ENCODE assay signal across 31 cellular contexts in the genomic region with DNA sequence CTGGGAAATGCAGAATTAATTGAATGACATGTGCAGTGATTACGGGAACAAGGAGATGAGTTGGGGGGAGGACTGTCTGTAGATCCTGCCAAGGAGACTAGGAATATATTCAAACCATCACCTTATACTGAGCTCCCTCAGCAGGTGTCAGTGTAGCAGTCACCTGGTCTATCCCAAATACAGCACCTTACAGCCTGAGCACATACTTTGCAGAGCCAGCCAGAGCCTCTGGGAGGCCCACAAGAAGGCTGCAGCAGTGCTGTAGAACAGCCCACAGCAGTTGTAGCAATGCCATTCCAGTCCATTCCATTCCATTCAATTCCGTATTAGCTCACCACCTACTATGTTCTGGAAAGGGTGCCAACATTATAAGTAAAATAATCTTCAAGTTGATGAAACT.
"Had no signal": no experiment of that assay in that cellular context is flagged by ENCODE, and none has a peak within 500 bp of the region (broad histone marks: within the 10 kb centered on the region; RNA-seq: fewer than 3 reads in every experiment).

No MANE protein-coding gene starts in this region.

- ATAC-seq: gastroesophageal sphincter; mucosa of descending colon; stimulated activated memory B cell treated with anti-CD40 and anti-IgM and Interleukin-4, amounts not matched to agents 10 μg/mL and 1 μg/mL and 100 μg/mL, for 72 hours; upper lobe of right lung had no signal

- H3K9me3 Mint-ChIP-seq: activated naive CD4-positive, alpha-beta T cell treated with anti-CD3 and anti-CD28 coated beads for 36 hours; activated naive CD8-positive, alpha-beta T cell treated with anti-CD3 and anti-CD28 coated beads for 36 hours; nephron; stimulated activated memory B cell treated with anti-CD40 and anti-IgM and Interleukin-4, amounts not matched to agents 10 μg/mL and 1 μg/mL and 100 μg/mL, for 72 hours; T-helper 2 cell treated with Interferon-gamma antibody and Interleukin-4, amounts not matched to agents 5 μg/mL and 100 μg/mL, for 36 hours had no signal

- H3K9me3 ChIP-seq: adrenal gland, ascending aorta, gastroesophageal sphincter, mucosa of descending colon, pancreas, right atrium auricular region, thyroid gland, upper lobe of right lung had no signal

- H3K36me3 ChIP-seq: adrenal gland, ascending aorta, gastroesophageal sphincter, pancreas, right atrium auricular region, thyroid gland, upper lobe of right lung had no signal

- H3K27me3 Mint-ChIP-seq: activated naive CD8-positive, alpha-beta T cell treated with anti-CD3 and anti-CD28 coated beads for 36 hours; stimulated activated memory B cell treated with anti-CD40 and anti-IgM and Interleukin-4, amounts not matched to agents 10 μg/mL and 1 μg/mL and 100 μg/mL, for 72 hours had no signal

- H3K36me3 Mint-ChIP-seq: activated naive CD8-positive, alpha-beta T cell treated with anti-CD3 and anti-CD28 coated beads for 36 hours; stimulated activated memory B cell treated with anti-CD40 and anti-IgM and Interleukin-4, amounts not matched to agents 10 μg/mL and 1 μg/mL and 100 μg/mL, for 72 hours had no signal

- H3K27ac ChIP-seq: adrenal gland, ascending aorta, gastroesophageal sphincter, hepatocyte, pancreas, right atrium auricular region, thyroid gland, upper lobe of right lung, VCaP had no signal

- H3K27me3 ChIP-seq: adrenal gland, ascending aorta, hepatocyte, pancreas, right atrium auricular region, thyroid gland, upper lobe of right lung had no signal

- H3K4me3 Mint-ChIP-seq: activated naive CD4-positive, alpha-beta T cell treated with anti-CD3 and anti-CD28 coated beads for 36 hours; activated naive CD8-positive, alpha-beta T cell treated with anti-CD3 and anti-CD28 coated beads for 36 hours; nephron; stimulated activated memory B cell treated with anti-CD40 and anti-IgM and Interleukin-4, amounts not matched to agents 10 μg/mL and 1 μg/mL and 100 μg/mL, for 72 hours; stimulated activated naive CD8-positive, alpha-beta T cell treated with anti-CD3 and anti-CD28 coated beads, Interleukin-15, amount 100 ng/mL, for 72 hours; T-helper 2 cell treated with Interferon-gamma antibody and Interleukin-4, amounts not matched to agents 5 μg/mL and 100 μg/mL, for 36 hours had no signal

- H3K4me1 ChIP-seq: adrenal gland, ascending aorta, gastroesophageal sphincter, pancreas, thyroid gland, upper lobe of right lung had no signal

- H3K4me1 Mint-ChIP-seq: stimulated activated naive CD8-positive, alpha-beta T cell treated with anti-CD3 and anti-CD28 coated beads, Interleukin-15, amount 100 ng/mL, for 72 hours had no signal

- H3K79me2 ChIP-seq: hepatocyte had no signal

- H2AFZ ChIP-seq: hepatocyte had no signal

- DNase-seq: activated CD4-positive, alpha-beta T cell treated with anti-CD3 and anti-CD28 coated beads for 4 hours; activated CD4-positive, alpha-beta T cell treated with anti-CD3 and anti-CD28 coated beads, Interleukin-2, amount 50 U/mL, for 4 hours; activated effector memory CD4-positive, alpha-beta T cell treated with anti-CD3 and anti-CD28 coated beads, Interleukin-2, amount 50 U/mL, for 16 hours; activated naive CD4-positive, alpha-beta T cell treated with anti-CD3 and anti-CD28 coated beads for 36 hours; activated naive CD8-positive, alpha-beta T cell treated with anti-CD3 and anti-CD28 coated beads for 36 hours; activated T-cell treated with anti-CD3 and anti-CD28 coated beads for 4 hours; adrenal gland; central memory CD4-positive, alpha-beta T cell; dermis blood vessel endothelial cell; effector CD8-positive, alpha-beta T cell; erythroblast; left cardiac atrium; left ventricle myocardium superior; mucosa of descending colon; pancreas; stimulated activated CD4-positive, alpha-beta T cell treated with anti-CD3 and anti-CD28 coated beads, Interleukin-1b, Interleukin-23, amount 100 ng/mL, for 48 hours; stimulated activated CD4-positive, alpha-beta T cell treated with anti-CD3 and anti-CD28 coated beads, Interleukin-4, amount 100 ng/mL, for 4 hours; stimulated activated CD8-positive, alpha-beta memory T cell treated with anti-CD3 and anti-CD28 coated beads, Interleukin-4, amount 100 ng/mL, for 48 hours; stimulated activated naive CD8-positive, alpha-beta T cell treated with anti-CD3 and anti-CD28 coated beads, Interleukin-15, amount 100 ng/mL, for 72 hours; T-helper 1 cell; thyroid gland; upper lobe of right lung had no signal

- H3K27ac Mint-ChIP-seq: activated naive CD4-positive, alpha-beta T cell treated with anti-CD3 and anti-CD28 coated beads for 36 hours; activated naive CD8-positive, alpha-beta T cell treated with anti-CD3 and anti-CD28 coated beads for 36 hours; nephron; stimulated activated memory B cell treated with anti-CD40 and anti-IgM and Interleukin-4, amounts not matched to agents 10 μg/mL and 1 μg/mL and 100 μg/mL, for 72 hours; stimulated activated naive CD8-positive, alpha-beta T cell treated with anti-CD3 and anti-CD28 coated beads, Interleukin-15, amount 100 ng/mL, for 72 hours; T-helper 2 cell treated with Interferon-gamma antibody and Interleukin-4, amounts not matched to agents 5 μg/mL and 100 μg/mL, for 36 hours had no signal

- H3K4me3 ChIP-seq: adrenal gland, ascending aorta, gastroesophageal sphincter, hepatocyte, mucosa of descending colon, pancreas, right atrium auricular region, smooth muscle cell, thyroid gland, upper lobe of right lung had no signal

- H3K4me2 ChIP-seq: hepatocyte, smooth muscle cell had no signal
